In the genomic region with DNA sequence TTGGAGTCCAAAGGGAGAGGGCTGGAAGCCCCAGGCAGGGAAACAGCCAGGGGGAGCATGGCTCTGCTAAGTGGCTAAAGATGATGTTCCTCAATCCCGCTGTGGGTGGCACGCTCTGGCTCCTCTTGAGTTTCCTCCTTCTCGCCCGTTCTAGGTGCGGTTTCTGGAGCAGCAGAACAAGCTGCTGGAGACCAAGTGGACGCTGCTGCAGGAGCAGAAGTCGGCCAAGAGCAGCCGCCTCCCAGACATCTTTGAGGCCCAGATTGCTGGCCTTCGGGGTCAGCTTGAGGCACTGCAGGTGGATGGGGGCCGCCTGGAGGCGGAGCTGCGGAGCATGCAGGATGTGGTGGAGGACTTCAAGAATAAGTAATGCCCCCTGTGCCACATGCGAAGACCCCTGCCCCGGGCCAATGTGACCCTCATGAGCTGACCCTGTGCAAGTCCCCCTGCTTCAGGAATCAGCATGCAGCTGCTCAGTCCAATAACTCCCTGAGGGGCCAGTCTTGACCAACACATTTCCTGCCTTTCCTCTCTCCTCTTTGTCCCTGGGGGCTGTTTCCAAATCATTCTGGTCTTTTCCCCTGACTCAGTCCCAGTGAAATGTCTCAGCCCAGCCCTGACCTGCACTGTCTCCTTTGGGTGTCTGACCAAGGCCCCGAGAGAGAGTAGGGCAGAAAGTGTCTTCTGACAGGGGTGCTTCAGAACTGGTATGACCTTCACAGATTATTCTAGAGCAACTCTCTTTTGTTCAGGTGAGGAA, we compare ENCODE assay signal across 17 cellular contexts. TPM values are rescaled to one million over a fixed set of nuclear protein-coding genes. Genes with fewer than 3 reads are reported as not detected.
A peak's percentile ranks its signal among the peaks of the same experiment; 100 is the strongest.
DNase-seq lines count a peak whose midpoint lies in the region; ATAC-seq and TF ChIP-seq lines count a peak whose summit lies in the region.
"Had no signal": no experiment of that assay in that cellular context is flagged by ENCODE, and none has a peak within 500 bp of the region (broad histone marks: within the 10 kb centered on the region; RNA-seq: fewer than 3 reads in every experiment).

No MANE protein-coding gene starts in this region.

- TF ChIP-seq POLR2A in esophagus squamous epithelium (IDR thresholded peaks at IDR 0.05), result no peak

- H3K9me3 ChIP-seq in esophagus squamous epithelium, result no peaks in the 10 kb centered on the region
- H3K9me3 ChIP-seq: esophagus muscularis mucosa, mucosa of descending colon had no signal

- intact Hi-C loops in esophagus squamous epithelium (cut with DNase I), result no loop called here

- H3K27me3 ChIP-seq in esophagus squamous epithelium, result peaks cover 0 to 46% (median 0%) of the 10 kb centered on the region in 4 donors

- no peak overlapping the region for H3K27ac Mint-ChIP-seq in stimulated activated effector memory CD8-positive, alpha-beta T cell treated with anti-CD3 and anti-CD28 coated beads, Interleukin-12 subunit alpha, Interleukin-12 subunit beta, amount 100 ng/mL, for 72 hours
- H3K27ac Mint-ChIP-seq: activated CD8-positive, alpha-beta T cell treated with anti-CD3 and anti-CD28 coated beads, Interleukin-2, amount 10 ng/mL, durations not matched to agents 7 days and 5 days; activated naive CD4-positive, alpha-beta T cell treated with anti-CD3 and anti-CD28 coated beads for 36 hours had no signal

- ATAC-seq in GM18520 (IDR thresholded peaks at IDR 0.05; ENCODE audit: unreplicated experiment), result no peak
- no peak for ATAC-seq in stimulated activated effector memory CD8-positive, alpha-beta T cell treated with anti-CD3 and anti-CD28 coated beads, Interleukin-12 subunit alpha, Interleukin-12 subunit beta, amount 100 ng/mL, for 72 hours
- ATAC-seq in GM19455 (IDR thresholded peaks at IDR 0.05; ENCODE audit: unreplicated experiment), result no peak
- ATAC-seq: activated CD8-positive, alpha-beta T cell treated with anti-CD3 and anti-CD28 coated beads, Interleukin-2, amount 10 ng/mL, durations not matched to agents 7 days and 5 days had no signal

- no peaks in the 10 kb centered on the region for H3K9me3 Mint-ChIP-seq in stimulated activated effector memory CD8-positive, alpha-beta T cell treated with anti-CD3 and anti-CD28 coated beads, Interleukin-12 subunit alpha, Interleukin-12 subunit beta, amount 100 ng/mL, for 72 hours
- H3K9me3 Mint-ChIP-seq: activated naive CD4-positive, alpha-beta T cell treated with anti-CD3 and anti-CD28 coated beads for 36 hours had no signal

- peaks cover 8% of the 10 kb centered on the region for H3K4me1 Mint-ChIP-seq in stimulated activated effector memory CD8-positive, alpha-beta T cell treated with anti-CD3 and anti-CD28 coated beads, Interleukin-12 subunit alpha, Interleukin-12 subunit beta, amount 100 ng/mL, for 72 hours

- no peaks in the 10 kb centered on the region for H3K36me3 ChIP-seq in esophagus squamous epithelium
- H3K36me3 ChIP-seq: esophagus muscularis mucosa had no signal

- peak overlapping the region in 3 of 4 donors; percentile 37 to 62 (median 58) for H3K27ac ChIP-seq in esophagus squamous epithelium
- H3K27ac ChIP-seq: esophagus muscularis mucosa had no signal

- 80 to 94% methylated on average over 2 to 11 of the region's 15 CpGs for WGBS in esophagus squamous epithelium, 2 donors

- H3K4me3 ChIP-seq in esophagus squamous epithelium (peak overlapping the region in 1 of 4 donors; percentile 56), retinal pigment epithelial cell (ENCODE audit: low read length) (peak overlapping the region; percentile 95)
- H3K4me3 ChIP-seq: esophagus muscularis mucosa, mucosa of descending colon had no signal

- TF ChIP-seq CTCF in esophagus squamous epithelium (IDR thresholded peaks at IDR 0.05), result no peak
- no peak for TF ChIP-seq CTCF in retinal pigment epithelial cell (conservative IDR thresholded peaks at IDR 0.05; ENCODE audit: low read depth, low read length)

- no peaks in the 10 kb centered on the region for H3K36me3 Mint-ChIP-seq in stimulated activated effector memory CD8-positive, alpha-beta T cell treated with anti-CD3 and anti-CD28 coated beads, Interleukin-12 subunit alpha, Interleukin-12 subunit beta, amount 100 ng/mL, for 72 hours

- peaks cover 28 to 80% (median 30%) of the 10 kb centered on the region in 3 donors for H3K4me1 ChIP-seq in esophagus squamous epithelium

- H3K4me3 Mint-ChIP-seq in stimulated activated effector memory CD8-positive, alpha-beta T cell treated with anti-CD3 and anti-CD28 coated beads, Interleukin-12 subunit alpha, Interleukin-12 subunit beta, amount 100 ng/mL, for 72 hours, result no peak overlapping the region
- H3K4me3 Mint-ChIP-seq: activated CD8-positive, alpha-beta T cell treated with anti-CD3 and anti-CD28 coated beads, Interleukin-2, amount 10 ng/mL, durations not matched to agents 7 days and 5 days; activated naive CD4-positive, alpha-beta T cell treated with anti-CD3 and anti-CD28 coated beads for 36 hours had no signal

- DNase-seq in COLO668 (lab: John Stamatoyannopoulos, UW; ENCODE audit: unreplicated experiment) (peak; percentile 39), M059J (ENCODE audit: low read depth) (peak; percentile 72), esophagus squamous epithelium (lab: John Stamatoyannopoulos, UW) (no peak), retinal pigment epithelial cell (ENCODE audit: low read depth) (no peak), HuH-7.5 (ENCODE audit: low spot score) (no peak)
- no peak for DNase-seq in stimulated activated effector memory CD8-positive, alpha-beta T cell treated with anti-CD3 and anti-CD28 coated beads, Interleukin-12 subunit alpha, Interleukin-12 subunit beta, amount 100 ng/mL, for 72 hours (ENCODE audit: low spot score in 2 of 2)
- DNase-seq: activated CD8-positive, alpha-beta T cell treated with anti-CD3 and anti-CD28 coated beads, Interleukin-2, amount 10 ng/mL, durations not matched to agents 7 days and 5 days; activated naive CD4-positive, alpha-beta T cell treated with anti-CD3 and anti-CD28 coated beads for 36 hours; cerebellar nuclear complex; NCI-H1694; stimulated activated CD4-positive, alpha-beta T cell treated with anti-CD3 and anti-CD28 coated beads, Interleukin-4, amount 100 ng/mL, for 24 hours; stimulated activated naive CD4-positive, alpha-beta T cell had no signal

RNA-seq across cellular contexts. Expression of a gene that starts 2.1 kb away (rescaled TPM):
- total RNA-seq in M059J (2014; rRNA removed; shearing (Covaris generic)), result 3.0 and 8.4 TPM in 2 replicates
- 100 to 1,000 TPM in 1 of 4 donors, 10 to 100 TPM in 3; 18.7 to 118 (median 64.4) TPM for total RNA-seq in esophagus squamous epithelium

RNA-seq across cellular contexts. Expression of a gene that starts 39.3 kb away (rescaled TPM):
- 5.8 and 8.1 TPM in 2 replicates for total RNA-seq in M059J (2014; rRNA removed; shearing (Covaris generic))
- total RNA-seq in esophagus squamous epithelium, result not detected

RNA-seq across cellular contexts. Expression of a gene that starts 43.4 kb away (rescaled TPM):
- total RNA-seq in M059J (2014; rRNA removed; shearing (Covaris generic)), result 36.6 and 52.7 TPM in 2 replicates
- total RNA-seq in esophagus squamous epithelium, result 10 to 100 TPM; 11.4 to 39.6 (median 16.5) TPM
- total RNA-seq: activated CD8-positive, alpha-beta T cell treated with anti-CD3 and anti-CD28 coated beads, Interleukin-2, amount 10 ng/mL, durations not matched to agents 7 days and 5 days; activated naive CD4-positive, alpha-beta T cell treated with anti-CD3 and anti-CD28 coated beads for 36 hours had no signal

RNA-seq across cellular contexts. Expression of a gene that starts 56.2 kb away (rescaled TPM):
- total RNA-seq in M059J (2014; rRNA removed; shearing (Covaris generic)), result 320 and 412 TPM in 2 replicates
- not detected for total RNA-seq in esophagus squamous epithelium
- total RNA-seq: activated naive CD4-positive, alpha-beta T cell treated with anti-CD3 and anti-CD28 coated beads for 36 hours; mucosa of descending colon; pulmonary artery endothelial cell had no signal

Comparison
In these comparisons a context has a peak if more than half of its experiments do, and no peak if none do; other contexts are left out.
1. DNase-seq: peak in COLO668 (single experiment) and M059J (single experiment); none in esophagus squamous epithelium (single experiment), retinal pigment epithelial cell (single experiment), HuH-7.5 (single experiment) and stimulated activated effector memory CD8-positive, alpha-beta T cell treated with anti-CD3 and anti-CD28 coated beads, Interleukin-12 subunit alpha, Interleukin-12 subunit beta, amount 100 ng/mL, for 72 hours (0 of 2).